ENCODE assay signal across 8 cellular contexts in genomic region chr12:50039151-50039835, GRCh38. TPM values are rescaled to one million over a fixed set of nuclear protein-coding genes. Genes with fewer than 3 reads are reported as not detected.
DNase-seq lines count a peak whose midpoint lies in the region; ATAC-seq and TF ChIP-seq lines count a peak whose summit lies in the region.

No MANE protein-coding gene starts in this region.

- no peaks in the 10 kb centered on the region for H3K36me3 Mint-ChIP-seq in activated CD4-positive, alpha-beta T cell treated with anti-CD3 and anti-CD28 coated beads, Interleukin-2, amount 10 ng/mL, durations not matched to agents 7 days and 5 days (ENCODE audit: low read depth)

- no peak for TF ChIP-seq POLR2A in right lobe of liver (IDR thresholded peaks at IDR 0.05)

- H3K27ac ChIP-seq in HEK293 (ENCODE audit: extremely low read depth, low read depth, low read length) (no peak overlapping the region), colonic mucosa (no peak overlapping the region), right lobe of liver (no peak overlapping the region)

- H3K9ac ChIP-seq in colonic mucosa (ENCODE audit: low read depth in 2 of 2, low read length in 2 of 2), result no peak overlapping the region

- POLR2A ChIA-PET in HEK293 (lab: Yijun Ruan, JAX), result interaction anchor here (0.9 to 1.9 kb wide), 4 partner anchors 14 to 73 kb away, joined by 3 to 9 read pairs (median 6); partner anchors contain the start of genes COX14, RACGAP1 and SMARCD1
- POLR2A ChIA-PET in activated CD4-positive, alpha-beta T cell treated with anti-CD3 and anti-CD28 coated beads, Interleukin-2, amount 10 ng/mL, durations not matched to agents 7 days and 5 days (lab: Charles Lee), result no interaction called here

- DNase-seq in Ammon's horn (ENCODE audit: low spot score) (peak; percentile 88), NCI-H526 (lab: John Stamatoyannopoulos, UW) (peak; percentile 48 to 87), colonic mucosa (peak; percentile 88), right lobe of liver (peak; percentile 79 to 83 (median 82))
- peak; percentile 87 for DNase-seq in activated CD4-positive, alpha-beta T cell treated with anti-CD3 and anti-CD28 coated beads, Interleukin-2, amount 10 ng/mL, durations not matched to agents 7 days and 5 days
- peak; percentile 84 to 98 for DNase-seq in stimulated activated CD4-positive, alpha-beta T cell treated with anti-CD3 and anti-CD28 coated beads, Interleukin-4, amount 100 ng/mL, for 48 hours (ENCODE audit: low read depth in 2 of 2)

- peak; percentile 83 to 91 (median 86) for ATAC-seq in right lobe of liver
- no peak for ATAC-seq in HG03521 (IDR thresholded peaks at IDR 0.05; ENCODE audit: unreplicated experiment)

- H3K4me1 ChIP-seq in HEK293 (ENCODE audit: control insufficient read depth, insufficient read depth, low read length) (no peaks in the 10 kb centered on the region), colonic mucosa (no peaks in the 10 kb centered on the region), right lobe of liver (no peaks in the 10 kb centered on the region)

- intact Hi-C loops in colonic mucosa (cut with DNase I), result loop anchor here (5.0 kb wide), 1 partner anchor 33 kb away; no protein-coding TSS in a partner anchor
- intact Hi-C loops in right lobe of liver (cut with DNase I), result no loop called here

- WGBS in right lobe of liver (ENCODE audit: insufficient coverage, low coverage, low lambda C conversion rate, missing lambda C conversion rate), result 23% methylated on average over 6 of the region's 9 CpGs

- CTCF ChIA-PET in HEK293 (lab: Yijun Ruan, JAX), result interaction anchor here (0.5 to 6.3 kb wide), 55 partner anchors 9 to 673 kb away, joined by 3 to 145 read pairs (median 5); partner anchors contain the start of genes COX14, NCKAP5L and RACGAP1
- CTCF ChIA-PET in activated CD4-positive, alpha-beta T cell treated with anti-CD3 and anti-CD28 coated beads, Interleukin-2, amount 10 ng/mL, durations not matched to agents 7 days and 5 days (lab: Charles Lee), result interaction anchor here (0.7 to 3.9 kb wide), 22 partner anchors 9 to 220 kb away, joined by 3 to 38 read pairs (median 6); partner anchors contain the start of genes COX14 and RACGAP1

- H3K4me3 Mint-ChIP-seq in activated CD4-positive, alpha-beta T cell treated with anti-CD3 and anti-CD28 coated beads, Interleukin-2, amount 10 ng/mL, durations not matched to agents 7 days and 5 days, result no peak overlapping the region

- H3K9me3 Mint-ChIP-seq in activated CD4-positive, alpha-beta T cell treated with anti-CD3 and anti-CD28 coated beads, Interleukin-2, amount 10 ng/mL, durations not matched to agents 7 days and 5 days, result no peaks in the 10 kb centered on the region

- TF ChIP-seq CTCF in HEK293 (tag by site-specific recombination; IDR thresholded peaks at IDR 0.05) (peak; percentile 90), colonic mucosa (IDR thresholded peaks at IDR 0.05) (peak; percentile 93), right lobe of liver (IDR thresholded peaks at IDR 0.05) (peak; percentile 74 to 93 (median 86))

- H3K4me3 ChIP-seq in HEK293 (ENCODE audit: low read depth, low read length) (no peak overlapping the region), colonic mucosa (no peak overlapping the region), right lobe of liver (no peak overlapping the region)

- no peaks in the 10 kb centered on the region for H3K36me3 ChIP-seq in HEK293 (ENCODE audit: control insufficient read depth in 2 of 2, insufficient read depth in 1 of 2, low read length in 2 of 2)
- H3K36me3 ChIP-seq in colonic mucosa, result no peaks in the 10 kb centered on the region
- H3K36me3 ChIP-seq in right lobe of liver, result no peaks in the 10 kb centered on the region

- H3K9me3 ChIP-seq in HEK293 (ENCODE audit: control insufficient read depth, insufficient read depth, low read depth, low read length) (no peaks in the 10 kb centered on the region), colonic mucosa (no peaks in the 10 kb centered on the region), right lobe of liver (no peaks in the 10 kb centered on the region)

- H3K27me3 Mint-ChIP-seq in activated CD4-positive, alpha-beta T cell treated with anti-CD3 and anti-CD28 coated beads, Interleukin-2, amount 10 ng/mL, durations not matched to agents 7 days and 5 days, result peaks cover 14% of the 10 kb centered on the region

- H3K27me3 ChIP-seq in colonic mucosa, result no peaks in the 10 kb centered on the region
- H3K27me3 ChIP-seq in right lobe of liver, result no peaks in the 10 kb centered on the region

- no peak overlapping the region for H3K27ac Mint-ChIP-seq in activated CD4-positive, alpha-beta T cell treated with anti-CD3 and anti-CD28 coated beads, Interleukin-2, amount 10 ng/mL, durations not matched to agents 7 days and 5 days

- H3K4me1 Mint-ChIP-seq in activated CD4-positive, alpha-beta T cell treated with anti-CD3 and anti-CD28 coated beads, Interleukin-2, amount 10 ng/mL, durations not matched to agents 7 days and 5 days, result peaks cover 5% of the 10 kb centered on the region

TF ChIP-seq in HEK293, 187 proteins besides CTCF, POLR2A, EP300 and RAD21 (continues in another document):
- TF ChIP-seq ZNF394 (tag by site-specific recombination; IDR thresholded peaks at IDR 0.05; ENCODE audit: borderline replicate concordance), result no peak
- no peak for TF ChIP-seq GLI2 (tag by site-specific recombination; IDR thresholded peaks at IDR 0.05; ENCODE audit: borderline replicate concordance, low read depth)
- TF ChIP-seq ZNF2 (tag by site-specific recombination; IDR thresholded peaks at IDR 0.05), result peak; percentile 94
- no peak for TF ChIP-seq ZNF544 (tag by site-specific recombination; IDR thresholded peaks at IDR 0.05)
- no peak for TF ChIP-seq HOXA7 (CRISPR knock-in tag; IDR thresholded peaks at IDR 0.05; ENCODE audit: borderline replicate concordance)
- TF ChIP-seq ZNF600 (tag by site-specific recombination; IDR thresholded peaks at IDR 0.05), result peak; percentile 77; the same call in 1 of the 2 replicates
- no peak for TF ChIP-seq ZBTB21 (tag by site-specific recombination; IDR thresholded peaks at IDR 0.05)
- TF ChIP-seq GFI1B (tag by site-specific recombination; IDR thresholded peaks at IDR 0.05), result no peak
- no peak for TF ChIP-seq FEZF1 (tag by site-specific recombination; IDR thresholded peaks at IDR 0.05)
- TF ChIP-seq SCRT2 (tag by site-specific recombination; IDR thresholded peaks at IDR 0.05), result 0 out of 2 replicates have a peak, but pooled peaks have one; percentile 15
- no peak for TF ChIP-seq ZNF26 (tag by site-specific recombination; IDR thresholded peaks at IDR 0.05)
- no peak for TF ChIP-seq ZNF423 (tag by site-specific recombination; IDR thresholded peaks at IDR 0.05)
- no peak for TF ChIP-seq ZNF707 (tag by site-specific recombination; IDR thresholded peaks at IDR 0.05)
- TF ChIP-seq ZNF239 (tag by site-specific recombination; IDR thresholded peaks at IDR 0.05), result no peak
- no peak for TF ChIP-seq ZNF114 (tag by site-specific recombination; IDR thresholded peaks at IDR 0.05)
- no peak for TF ChIP-seq ZNF776 (tag by site-specific recombination; IDR thresholded peaks at IDR 0.05; ENCODE audit: borderline replicate concordance)
- no peak for TF ChIP-seq PATZ1 (tag by site-specific recombination; IDR thresholded peaks at IDR 0.05)
- peak; percentile 59; the same call in 1 of the 2 replicates for TF ChIP-seq ZEB2 (tag by site-specific recombination; IDR thresholded peaks at IDR 0.05)

RNA-seq across cellular contexts. Expression of gene RACGAP1, which starts 14.0 kb away (rescaled TPM):
- 100 to 1,000 TPM; 177 to 183 TPM for total RNA-seq in activated CD4-positive, alpha-beta T cell treated with anti-CD3 and anti-CD28 coated beads, Interleukin-2, amount 10 ng/mL, durations not matched to agents 7 days and 5 days
- 10 to 100 TPM; 36.2 to 83.8 TPM for total RNA-seq in colonic mucosa
- 1 to 10 TPM; 2.8 to 5.4 (median 4.2) TPM for total RNA-seq in right lobe of liver

RNA-seq across cellular contexts. Expression of gene ASIC1, which starts 18.1 kb away (rescaled TPM):
- total RNA-seq in activated CD4-positive, alpha-beta T cell treated with anti-CD3 and anti-CD28 coated beads, Interleukin-2, amount 10 ng/mL, durations not matched to agents 7 days and 5 days, result 10 to 100 TPM in 1 of 2 experiments, 1 to 10 TPM in 1; 8.7 to 10.1 TPM
- total RNA-seq in colonic mucosa (1 to 10 TPM; 1.0 to 1.1 TPM), right lobe of liver (under 1 TPM in 4 of 6 experiments, not detected in 2; 0.07 to 0.19 (median 0.15) TPM)

RNA-seq across cellular contexts. Expression of gene SMARCD1, which starts 45.8 kb away (rescaled TPM):
- 10 to 100 TPM; 62.3 to 88.6 TPM for total RNA-seq in activated CD4-positive, alpha-beta T cell treated with anti-CD3 and anti-CD28 coated beads, Interleukin-2, amount 10 ng/mL, durations not matched to agents 7 days and 5 days
- total RNA-seq in colonic mucosa (10 to 100 TPM; 30.6 to 43.9 TPM), right lobe of liver (10 to 100 TPM; 13.3 to 35.0 (median 16.4) TPM)

Comparison
In these comparisons a context has a peak if more than half of its experiments do, and no peak if none do; other contexts are left out.
1. RNA of gene RACGAP1, which starts 14.0 kb away (total RNA-seq): 177 to 183 TPM in activated CD4-positive, alpha-beta T cell treated with anti-CD3 and anti-CD28 coated beads, Interleukin-2, amount 10 ng/mL, durations not matched to agents 7 days and 5 days and 36.2 to 83.8 TPM in colonic mucosa; 2.8 to 5.4 TPM in right lobe of liver; every median in the first group is over 4 times any median in the second.
2. RNA of gene ASIC1, which starts 18.1 kb away (total RNA-seq): 8.7 to 10.1 TPM in activated CD4-positive, alpha-beta T cell treated with anti-CD3 and anti-CD28 coated beads, Interleukin-2, amount 10 ng/mL, durations not matched to agents 7 days and 5 days; 1.0 to 1.1 TPM in colonic mucosa and 0.07 to 0.19 TPM in right lobe of liver; every median in the first group is over 4 times any median in the second.
3. Peak in every context shown above with its lines, with median percentiles within 50 percentile points of each other: DNase-seq and CTCF ChIP-seq.